7 cellular contexts compared by ENCODE assay signal in the genomic region with DNA sequence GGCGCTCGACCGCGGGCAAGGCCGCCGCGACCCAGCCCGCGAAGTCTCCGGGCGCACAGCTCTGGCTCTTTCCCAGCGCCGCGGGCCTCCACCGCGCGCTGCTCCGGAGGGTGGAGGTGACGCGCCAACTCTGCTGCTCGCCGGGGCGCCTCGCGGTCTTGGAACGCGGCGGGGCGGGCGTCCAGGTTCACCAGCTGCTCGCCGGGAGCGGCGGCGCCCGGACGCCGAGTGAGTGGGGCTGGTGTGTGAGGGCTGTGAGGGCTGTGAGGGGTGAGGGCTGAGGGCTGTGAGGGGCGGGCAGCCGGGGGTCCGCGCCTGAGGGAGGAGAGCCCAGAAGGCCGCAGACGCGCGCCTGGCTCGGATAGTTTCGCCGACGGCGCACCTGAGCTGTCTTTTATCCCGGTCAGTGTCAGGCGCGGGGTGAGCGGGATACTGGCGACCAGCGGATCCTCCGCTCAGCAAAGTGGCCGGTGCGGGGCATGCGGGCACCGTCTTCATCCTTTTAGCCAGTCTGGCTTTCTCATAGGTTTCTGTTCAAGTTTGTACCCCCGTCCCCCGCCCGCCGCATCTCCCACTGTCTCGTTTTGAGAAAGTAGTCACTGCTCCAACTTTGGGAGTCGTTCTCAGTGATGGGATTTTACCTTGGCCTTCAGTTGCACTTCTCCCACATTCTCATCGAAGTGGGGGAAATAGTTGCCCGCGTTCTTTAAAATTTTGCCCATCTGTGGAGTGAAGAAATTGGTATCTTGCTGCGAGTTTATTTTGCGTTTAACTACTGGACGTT. TPM values are rescaled to one million over a fixed set of nuclear protein-coding genes. Genes with fewer than 3 reads are reported as not detected.
DNase-seq lines count a peak whose midpoint lies in the region; ATAC-seq and TF ChIP-seq lines count a peak whose summit lies in the region.

No MANE protein-coding gene starts in this region.

- no peaks in the 10 kb centered on the region for H3K4me1 ChIP-seq in adipocyte (ENCODE audit: control insufficient read depth, insufficient read depth, low read length)
- H3K4me1 ChIP-seq in iPS-18a (ENCODE audit: control insufficient read depth, low read depth, low read length): no peaks in the 10 kb centered on the region
- H3K4me1 ChIP-seq in skeletal muscle tissue (ENCODE audit: control insufficient read depth in 3 of 3, insufficient read depth in 3 of 3, low read length in 3 of 3): peaks cover 0 to 5% (median 5%) of the 10 kb centered on the region in 3 donors

- POLR2A ChIA-PET in HEK293T (lab: Yijun Ruan, JAX): interaction anchor here (0.8 to 1.8 kb wide), 4 partner anchors 66 to 238 kb away, joined by 3 to 6 read pairs (median 4); a partner anchor contains a TSS

- H3K27ac ChIP-seq in iPS-18a (ENCODE audit: low read length) (no peak overlapping the region), skeletal muscle tissue (ENCODE audit: low read depth, low read length) (peak overlapping the region; percentile 62)

- DNase-seq in HEK293T (ENCODE audit: extremely low spot score): peak; percentile 58
- peak; percentile 24 for DNase-seq in NCI-H510A treated with DMSO at 0.1 percent for 48 hours (lab: John Stamatoyannopoulos, UW)
- peak; percentile 68 for DNase-seq in adipocyte (ENCODE audit: low read depth)
- DNase-seq in NOMO-1 treated with dmso at 0.1 percent for 144 hours (lab: John Stamatoyannopoulos, UW; ENCODE audit: unreplicated experiment): no peak

- H3K9ac ChIP-seq in adipocyte (ENCODE audit: low read length) (peak overlapping the region; percentile 58), iPS-18a (ENCODE audit: low read length) (no peak overlapping the region), skeletal muscle tissue (ENCODE audit: low read depth in 1 of 3, low read length in 3 of 3) (peak overlapping the region; percentile 57 to 79 (median 78))

- H3K4me3 ChIP-seq in adipocyte (ENCODE audit: low read length) (peak overlapping the region; percentile 87), iPS-18a (ENCODE audit: low read length) (peak overlapping the region; percentile 59), skeletal muscle tissue (ENCODE audit: low read length in 3 of 3) (peak overlapping the region; percentile 78 to 87 (median 86))

- H3K36me3 ChIP-seq in adipocyte (ENCODE audit: control insufficient read depth, insufficient read depth, low read length, severe bottlenecking) (no peaks in the 10 kb centered on the region), iPS-18a (ENCODE audit: control insufficient read depth, low read depth, low read length) (no peaks in the 10 kb centered on the region), skeletal muscle tissue (ENCODE audit: control insufficient read depth in 3 of 3, insufficient read depth in 3 of 3, low read length in 3 of 3) (no peaks in the 10 kb centered on the region)

- CTCF ChIA-PET in HEK293T (lab: Yijun Ruan, JAX): interaction anchor here (1.1 to 1.4 kb wide), 2 partner anchors 49 to 239 kb away, joined by 3 to 4 read pairs; no protein-coding TSS in a partner anchor

- no peaks in the 10 kb centered on the region for H3K9me3 ChIP-seq in adipocyte (ENCODE audit: control insufficient read depth, low read length)
- no peaks in the 10 kb centered on the region for H3K9me3 ChIP-seq in iPS-18a (ENCODE audit: control insufficient read depth, low read depth, low read length)
- H3K9me3 ChIP-seq in skeletal muscle tissue (ENCODE audit: control insufficient read depth in 3 of 3, low read length in 3 of 3): no peaks in the 10 kb centered on the region

- peak; percentile 44 for ATAC-seq in GM18511 (IDR thresholded peaks at IDR 0.05; ENCODE audit: unreplicated experiment)

- H3K27me3 ChIP-seq in adipocyte (replicated peaks; ENCODE audit: control insufficient read depth, insufficient read depth, low read length) (no peaks in the 10 kb centered on the region), iPS-18a (ENCODE audit: control insufficient read depth, insufficient read depth, low read length) (peaks cover 27% of the 10 kb centered on the region), skeletal muscle tissue (ENCODE audit: control insufficient read depth in 3 of 3, insufficient read depth in 3 of 3, low read length in 3 of 3) (no peaks in the 10 kb centered on the region)

TF ChIP-seq in HEK293T, 16 proteins besides CTCF, POLR2A, EP300 and RAD21:
- no peak for TF ChIP-seq ZNF384 (IDR thresholded peaks at IDR 0.05)
TF ChIP-seq in HEK293T: peak in this region for 0.

RNA-seq across cellular contexts. Expression of a gene that starts 0.6 kb away (rescaled TPM):
- 5.7 TPM for total RNA-seq in skeletal muscle tissue
